Comparison of ENCODE assay signal across 9 cellular contexts in the genomic region with DNA sequence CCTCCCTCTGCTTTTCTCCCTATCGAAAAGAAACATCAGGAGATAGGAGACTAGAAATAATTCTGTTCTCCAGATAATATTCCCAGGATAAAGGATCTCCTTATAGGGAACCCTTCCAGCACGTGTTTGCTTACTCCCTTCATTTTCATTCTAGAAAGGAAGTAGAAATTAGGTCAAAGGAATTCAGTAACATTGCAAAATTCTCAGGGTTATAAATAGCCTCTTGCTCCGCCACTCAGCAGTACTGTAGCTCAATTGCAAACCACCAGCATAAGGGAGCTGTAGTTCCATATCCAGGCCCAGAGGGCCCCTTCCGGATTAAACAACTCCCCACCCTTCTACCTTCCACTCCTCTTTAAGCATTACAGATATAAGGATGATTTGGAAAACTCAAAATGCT. TPM values are rescaled to one million over a fixed set of nuclear protein-coding genes. Genes with fewer than 3 reads are reported as not detected.
A peak's percentile ranks its signal among the peaks of the same experiment; 100 is the strongest.
DNase-seq lines count a peak whose midpoint lies in the region; ATAC-seq, FAIRE-seq and TF ChIP-seq lines count a peak whose summit lies in the region.
"Had no signal": no experiment of that assay in that cellular context is flagged by ENCODE, and none has a peak within 500 bp of the region (broad histone marks: within the 10 kb centered on the region; RNA-seq: fewer than 3 reads in every experiment).

No MANE protein-coding gene starts in this region.

- H3K36me3 ChIP-seq in GM12878 (ENCODE audit: control insufficient read depth in 2 of 2, insufficient read depth in 2 of 2, low read length in 1 of 2) = peaks cover 0 to 3% of the 10 kb centered on the region in 2 experiments; a peak in 3 of 4 replicates

- H2AFZ ChIP-seq in GM12878 (ENCODE audit: control insufficient read depth, low read depth, low read length) = no peak overlapping the region

- TF ChIP-seq POLR2A in GM12878 (IDR thresholded peaks at IDR 0.05; ENCODE audit: low read depth, low read length) = no peak
- TF ChIP-seq POLR2A in GM18505 (IDR thresholded peaks at IDR 0.05; ENCODE audit: borderline replicate concordance, extremely low read depth, insufficient read depth, insufficient read length) = no peak

- no peaks in the 10 kb centered on the region; the same call in 1 of the 2 replicates for H4K20me1 ChIP-seq in GM12878 (ENCODE audit: control insufficient read depth, insufficient read depth)

- intact Hi-C loops in GM12878 (cut with micrococcal nuclease; ENCODE audit: unreplicated experiment) = no loop called here

- H3K4me3 ChIP-seq in GM12878 = 0 out of 2 replicates have a peak overlapping the region, but pooled peaks have one; percentile 26

- RAD21 ChIA-PET in GM12878 (lab: Charles Lee; ENCODE audit: unreplicated experiment) = interaction anchor here (0.8 to 1.3 kb wide), 2 partner anchors 17 to 32 kb away, joined by 3 read pairs; no protein-coding TSS in a partner anchor

- H3K9ac ChIP-seq in GM12878 (ENCODE audit: control insufficient read depth, insufficient read depth, low read length) = no peak overlapping the region

- SMC1A ChIA-PET in GM12878 (lab: Charles Lee; ENCODE audit: uncharacterized antibody, unreplicated experiment) = interaction anchor here (1.3 kb wide), 1 partner anchor 51 kb away, joined by 7 read pairs; no protein-coding TSS in a partner anchor

- H3K9me3 ChIP-seq in GM12878 (replicated peaks; ENCODE audit: control insufficient read depth, insufficient read depth, low read length) = no peaks in the 10 kb centered on the region

- ATAC-seq in GM12878 (0 out of 3 replicates have a peak, but pooled peaks have one; percentile 14), left lobe of liver (peak; percentile 81), GM18505 (IDR thresholded peaks at IDR 0.05; ENCODE audit: unreplicated experiment) (no peak)

- H3K4me1 Mint-ChIP-seq in activated T-cell treated with anti-CD3 and anti-CD28 coated beads, Interleukin-2, amount 50 U/mL, for 24 hours (ENCODE audit: low read depth) = peaks cover 75% of the 10 kb centered on the region
- H3K4me1 Mint-ChIP-seq in type B pancreatic cell (ENCODE audit: unreplicated experiment) = peaks cover 53% of the 10 kb centered on the region

- peaks cover 58% of the 10 kb centered on the region for H3K79me2 ChIP-seq in GM12878 (ENCODE audit: control insufficient read depth, insufficient read depth, low read length)

- in situ Hi-C loops in GM12878 (cut with MboI) = loop anchor here (5.0 kb wide), 1 partner anchor 33 kb away; no protein-coding TSS in a partner anchor

- TF ChIP-seq EP300 in GM12878 (IDR thresholded peaks at IDR 0.05; ENCODE audit: borderline replicate concordance in 1 of 2, control insufficient read depth in 1 of 2, low read depth in 2 of 2, low read length in 2 of 2) = no peak

- DNase-seq in activated T-cell treated with anti-CD3 and anti-CD28 coated beads, Interleukin-2, amount 50 U/mL, for 24 hours = no peak
- DNase-seq in activated T-cell treated with anti-CD3 and anti-CD28 coated beads, Interleukin-2, amount 50 U/mL, for 48 hours = no peak
- DNase-seq in GM12878 (ENCODE audit: low read depth, low spot score) = no peak
- DNase-seq in left lobe of liver (ENCODE audit: low spot score) = no peak
- no peak for DNase-seq in type B pancreatic cell (ENCODE audit: extremely low spot score, unreplicated experiment)
- DNase-seq in RCC 7860 (ENCODE audit: low spot score) = no peak
- no peak for DNase-seq in SK-N-DZ (ENCODE audit: low spot score)
- DNase-seq: DND-41 had no signal

- no peaks in the 10 kb centered on the region for H3K27me3 Mint-ChIP-seq in activated T-cell treated with anti-CD3 and anti-CD28 coated beads, Interleukin-2, amount 50 U/mL, for 24 hours
- no peaks in the 10 kb centered on the region for H3K27me3 Mint-ChIP-seq in type B pancreatic cell

- no TSS peak for BruUV-seq in GM12878 (replicated peaks; lab: Mats Ljungman, UMichigan)

- CTCF ChIA-PET in GM12878 (lab: Yijun Ruan, JAX) = interaction anchor here (0.6 to 2.1 kb wide), 7 partner anchors 18 to 411 kb away, joined by 4 to 7 read pairs (median 5); no protein-coding TSS in a partner anchor

- peak overlapping the region; percentile 86 for H3K27ac Mint-ChIP-seq in activated T-cell treated with anti-CD3 and anti-CD28 coated beads, Interleukin-2, amount 50 U/mL, for 24 hours
- H3K27ac Mint-ChIP-seq in type B pancreatic cell = peak overlapping the region; percentile 29

- FAIRE-seq in GM12878 (lab: Jason Lieb, UNC) = no peak
- FAIRE-seq in RCC 7860 (lab: Jason Lieb, UNC) = no peak

- no peak for TF ChIP-seq RAD21 in GM12878 (IDR thresholded peaks at IDR 0.05; ENCODE audit: insufficient read depth, low read depth, low read length)

- peak overlapping the region; percentile 90; the same call in 1 of the 2 replicates for H3K4me2 ChIP-seq in GM12878 (ENCODE audit: control insufficient read depth, insufficient read depth)

- peaks cover 56% of the 10 kb centered on the region for H3K36me3 Mint-ChIP-seq in activated T-cell treated with anti-CD3 and anti-CD28 coated beads, Interleukin-2, amount 50 U/mL, for 24 hours (ENCODE audit: low read depth)
- H3K36me3 Mint-ChIP-seq in type B pancreatic cell = peaks cover 7% of the 10 kb centered on the region

- H3K27me3 ChIP-seq in GM12878 (replicated peaks in 1 of 2; ENCODE audit: control insufficient read depth in 2 of 2, insufficient read depth in 2 of 2, low read length in 1 of 2) = no peaks in the 10 kb centered on the region

- TF ChIP-seq CTCF in GM12878 (IDR thresholded peaks at IDR 0.05 in 2 of 3, conservative IDR thresholded peaks at IDR 0.05 in 1 of 3; ENCODE audit: control insufficient read depth in 2 of 3, extremely low read depth in 1 of 3, insufficient read depth in 1 of 3, low read depth in 3 of 3, low read length in 3 of 3) (no peak), type B pancreatic cell (conservative IDR thresholded peaks at IDR 0.05) (no peak)

- peak overlapping the region; percentile 39 for H3K4me3 Mint-ChIP-seq in activated T-cell treated with anti-CD3 and anti-CD28 coated beads, Interleukin-2, amount 50 U/mL, for 24 hours
- H3K4me3 Mint-ChIP-seq in type B pancreatic cell = peak overlapping the region; percentile 60

- H3K27ac ChIP-seq in GM12878 (ENCODE audit: control insufficient read depth, insufficient read depth) = peak overlapping the region; percentile 22

- peaks cover 49% of the 10 kb centered on the region for H3K4me1 ChIP-seq in GM12878 (ENCODE audit: control insufficient read depth, insufficient read depth, low read length)

- POLR2A ChIA-PET in GM12878 (lab: Charles Lee) = interaction anchor here (0.9 to 1.5 kb wide), 2 partner anchors 35 to 51 kb away, joined by 3 to 5 read pairs; no protein-coding TSS in a partner anchor

- 79% methylated on average over 4 of the region's 4 CpGs for WGBS in GM12878 (ENCODE audit: insufficient coverage, insufficient replicate concordance, low lambda C conversion rate, missing lambda C conversion rate)

- no peaks in the 10 kb centered on the region for H3K9me3 Mint-ChIP-seq in activated T-cell treated with anti-CD3 and anti-CD28 coated beads, Interleukin-2, amount 50 U/mL, for 24 hours
- no peaks in the 10 kb centered on the region for H3K9me3 Mint-ChIP-seq in type B pancreatic cell

TF ChIP-seq in GM12878, 131 proteins besides CTCF, POLR2A, EP300 and RAD21:
- no peak for TF ChIP-seq MYB (IDR thresholded peaks at IDR 0.05; ENCODE audit: borderline replicate concordance, low read depth, low read length)
- no peak for TF ChIP-seq CBFB (IDR thresholded peaks at IDR 0.05; ENCODE audit: low read depth)
- no peak for TF ChIP-seq ZNF622 (IDR thresholded peaks at IDR 0.05)
- no peak for TF ChIP-seq POLR2AphosphoS2 (IDR thresholded peaks at IDR 0.05; ENCODE audit: low read depth, low read length)

RNA-seq across cellular contexts. Expression of a gene that starts 6.2 kb away (rescaled TPM):
- 38.6 and 41.0 TPM in 2 replicates for total RNA-seq in GM12878 (2013; cell fraction: nucleolus; rRNA removed)
- total RNA-seq in GM12878 (2014; rRNA removed) (32.8 and 40.2 TPM in 2 replicates), GM12878 (2014; rRNA removed; fragmentation: Illumina TruSeq; extraction: Trizol) (25.9 and 26.7 TPM in 2 replicates), GM12878 (2021) (37.3 and 38.5 TPM in 2 replicates), left lobe of liver (16.4 TPM), type B pancreatic cell (ENCODE audit: low replicate concordance) (35.1 and 49.1 TPM in 2 replicates)
- polyA plus RNA-seq in GM12878 (2011; ENCODE audit: low read depth) = 17.4 TPM
- polyA plus RNA-seq in GM12878 (2011; rRNA removed) (25.8 and 40.0 TPM in 2 replicates), GM12878 (2014; fragmentation: Illumina TruSeq; extraction: Trizol) (39.6 and 43.8 TPM in 2 replicates), GM12878 (2014; fragmentation: Nextera tagmentation; extraction: Ambion mirVana) (10 to 100 TPM; 14.2 to 14.8 TPM), GM12878 (2014; rRNA removed) (37.4 and 37.9 TPM in 2 replicates), GM12878 (2016; fragmentation: Nextera tagmentation; extraction: Ambion mirVana) (10 to 100 TPM; 36.0 to 38.5 TPM)
- polyA plus RNA-seq in GM12878 (2011; cell fraction: cytosol; rRNA removed) = 53.1 and 57.0 TPM in 2 replicates
- 62.7 and 67.3 TPM in 2 replicates for polyA plus RNA-seq in GM12878 (2011; cell fraction: nucleus; rRNA removed)
- polyA plus RNA-seq in GM12878 (2012) = 19.1 and 20.4 TPM in 2 replicates
- polyA minus RNA-seq in GM12878 (2011; rRNA and poly(A)+ RNA removed) = 55.2 and 55.7 TPM in 2 replicates
- polyA minus RNA-seq in GM12878 (2011; cell fraction: cytosol; rRNA and poly(A)+ RNA removed) = 17.6 and 23.6 TPM in 2 replicates
- 17.5 and 29.4 TPM in 2 replicates for polyA minus RNA-seq in GM12878 (2011; cell fraction: nucleus; rRNA and poly(A)+ RNA removed)
- 36.8 and 43.4 TPM in 2 replicates for polyA plus RNA-seq in SK-N-DZ (2014; cell fraction: cytosol; rRNA removed)
- 54.2 and 54.6 TPM in 2 replicates for polyA plus RNA-seq in SK-N-DZ (2014; cell fraction: nucleus; rRNA removed)
